In the genomic region with DNA sequence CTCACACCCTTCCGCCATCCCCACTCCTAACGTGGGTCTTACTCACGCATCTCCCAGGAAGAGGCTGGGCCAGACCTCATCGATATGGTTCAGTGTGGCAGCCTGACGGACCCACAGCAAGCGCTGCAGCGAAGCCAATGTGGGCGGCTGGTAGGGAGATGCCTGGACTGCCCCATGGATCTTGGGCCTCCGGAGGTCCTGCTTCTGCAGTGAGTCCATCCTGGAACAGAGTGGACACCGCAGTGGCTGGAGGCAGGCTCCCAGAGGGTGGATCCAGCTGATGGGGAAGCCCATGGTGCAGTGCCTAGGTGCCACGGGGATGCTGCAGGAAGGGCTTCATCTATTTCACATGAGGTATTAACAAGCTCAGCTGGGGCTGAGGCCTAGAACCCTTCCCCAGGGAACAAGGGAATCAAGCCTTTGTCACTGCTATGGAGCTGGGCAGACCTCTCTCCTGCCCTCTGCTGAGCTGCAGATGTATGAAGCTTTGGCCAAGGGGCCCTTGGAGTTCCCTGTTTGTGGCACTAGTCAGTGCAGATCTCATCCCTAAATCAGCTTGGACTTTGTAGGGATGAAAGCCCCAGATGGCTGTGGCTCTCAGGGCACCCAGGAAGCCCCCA, we compare ENCODE assay signal across 10 cellular contexts. TPM values are rescaled to one million over a fixed set of nuclear protein-coding genes. Genes with fewer than 3 reads are reported as not detected.
A peak's percentile ranks its signal among the peaks of the same experiment; 100 is the strongest.
DNase-seq lines count a peak whose midpoint lies in the region; ATAC-seq and TF ChIP-seq lines count a peak whose summit lies in the region.
"Had no signal": no experiment of that assay in that cellular context is flagged by ENCODE, and none has a peak within 500 bp of the region (broad histone marks: within the 10 kb centered on the region; RNA-seq: fewer than 3 reads in every experiment).

No MANE protein-coding gene starts in this region.

- H3K4me3 ChIP-seq in astrocyte of the cerebellum (ENCODE audit: low read depth, low read length) (no peak overlapping the region), mesenchymal stem cell (ENCODE audit: insufficient read depth in 1 of 2, low read depth in 1 of 2, low read length in 2 of 2) (no peak overlapping the region)

- H4K8ac ChIP-seq in mesenchymal stem cell (ENCODE audit: low read length): no peak overlapping the region

- in situ Hi-C loops in astrocyte of the cerebellum (cut with HindIII; ENCODE audit: low sequenced_read_pairs): no loop called here

- peak; percentile 18 for DNase-seq in EL
- DNase-seq in HT-29 (ENCODE audit: low spot score): peak; percentile 19
- no peak for DNase-seq in astrocyte of the cerebellum (ENCODE audit: low read depth)
- peak; percentile 16 for DNase-seq in mesenchymal stem cell
- DNase-seq in activated naive CD4-positive, alpha-beta T cell treated with anti-CD3 and anti-CD28 coated beads, Interleukin-2, amount 50 U/mL, for 16 hours: no peak
- DNase-seq in GDM1 (lab: John Stamatoyannopoulos, UW): no peak
- no peak for DNase-seq in activated T-cell treated with anti-CD3 and anti-CD28 coated beads, Interleukin-2, amount 50 U/mL, for 24 hours
- DNase-seq: retina had no signal

- no peak overlapping the region for H3K23ac ChIP-seq in mesenchymal stem cell (ENCODE audit: low read length in 2 of 2)

- H2BK12ac ChIP-seq in mesenchymal stem cell (ENCODE audit: low read length in 2 of 2): no peak overlapping the region

- no peak overlapping the region for H3K9ac ChIP-seq in mesenchymal stem cell (ENCODE audit: low read length)

- H3K18ac ChIP-seq in mesenchymal stem cell (ENCODE audit: low read depth in 1 of 2, low read length in 2 of 2): no peak overlapping the region

- no peak overlapping the region for H3K4me2 ChIP-seq in mesenchymal stem cell (ENCODE audit: low read length, poor library complexity, severe bottlenecking)

- no peak overlapping the region for H2AFZ ChIP-seq in mesenchymal stem cell (ENCODE audit: low read depth, low read length)

- H3K4me1 Mint-ChIP-seq in activated T-cell treated with anti-CD3 and anti-CD28 coated beads, Interleukin-2, amount 50 U/mL, for 24 hours (ENCODE audit: low read depth): peaks cover 2% of the 10 kb centered on the region

- H4K91ac ChIP-seq in mesenchymal stem cell (ENCODE audit: low read length): no peak overlapping the region

- H3K27ac Mint-ChIP-seq in activated T-cell treated with anti-CD3 and anti-CD28 coated beads, Interleukin-2, amount 50 U/mL, for 24 hours: no peak overlapping the region
- H3K27ac Mint-ChIP-seq: activated naive CD8-positive, alpha-beta T cell had no signal

- no peak for ATAC-seq in HG03571 (IDR thresholded peaks at IDR 0.05; ENCODE audit: unreplicated experiment)

- peak; percentile 56 for TF ChIP-seq CTCF in astrocyte of the cerebellum (IDR thresholded peaks at IDR 0.05; ENCODE audit: low read depth, low read length, missing control alignments)

- no peak overlapping the region for H3K27ac ChIP-seq in mesenchymal stem cell (ENCODE audit: low read length, poor library complexity, severe bottlenecking)

- no peaks in the 10 kb centered on the region for H3K36me3 Mint-ChIP-seq in activated T-cell treated with anti-CD3 and anti-CD28 coated beads, Interleukin-2, amount 50 U/mL, for 24 hours (ENCODE audit: low read depth)
- H3K36me3 Mint-ChIP-seq: activated naive CD8-positive, alpha-beta T cell had no signal

- no peak overlapping the region for H3K4ac ChIP-seq in mesenchymal stem cell (ENCODE audit: low read depth in 1 of 2, low read length in 2 of 2)

- peaks cover 8% of the 10 kb centered on the region for H3K4me1 ChIP-seq in mesenchymal stem cell (ENCODE audit: control insufficient read depth, insufficient read depth, low read depth, low read length)

- H3K14ac ChIP-seq in mesenchymal stem cell (ENCODE audit: low read length in 2 of 2): no peak overlapping the region

- no peaks in the 10 kb centered on the region for H3K9me3 Mint-ChIP-seq in activated T-cell treated with anti-CD3 and anti-CD28 coated beads, Interleukin-2, amount 50 U/mL, for 24 hours

- no peak overlapping the region for H2BK5ac ChIP-seq in mesenchymal stem cell (ENCODE audit: low read depth, low read length, poor library complexity, severe bottlenecking)

- no peaks in the 10 kb centered on the region for H3K27me3 Mint-ChIP-seq in activated T-cell treated with anti-CD3 and anti-CD28 coated beads, Interleukin-2, amount 50 U/mL, for 24 hours
- H3K27me3 Mint-ChIP-seq: activated naive CD8-positive, alpha-beta T cell had no signal

- no peak overlapping the region for H2BK15ac ChIP-seq in mesenchymal stem cell (ENCODE audit: low read depth, poor library complexity, severe bottlenecking)

- H2AK5ac ChIP-seq in mesenchymal stem cell (ENCODE audit: low read length, severe bottlenecking): no peak overlapping the region

- no peak overlapping the region for H2BK120ac ChIP-seq in mesenchymal stem cell (ENCODE audit: low read depth, low read length)

- no peaks in the 10 kb centered on the region for H3K9me3 ChIP-seq in mesenchymal stem cell (ENCODE audit: control insufficient read depth, low read length)

- 96% methylated on average over 11 of the region's 11 CpGs for WGBS in mesenchymal stem cell

- no peaks in the 10 kb centered on the region for H3K79me1 ChIP-seq in mesenchymal stem cell (replicated peaks; ENCODE audit: low read length, poor library complexity, severe bottlenecking)

- peaks cover 13 to 35% of the 10 kb centered on the region in 2 experiments for H3K27me3 ChIP-seq in mesenchymal stem cell (ENCODE audit: control insufficient read depth in 1 of 2, insufficient read depth in 1 of 2, low read length in 2 of 2)

- no peaks in the 10 kb centered on the region for H3K36me3 ChIP-seq in mesenchymal stem cell (ENCODE audit: control insufficient read depth in 1 of 2, insufficient read depth in 2 of 2, low read depth in 1 of 2, low read length in 2 of 2)

- no peak overlapping the region for H3K4me3 Mint-ChIP-seq in activated T-cell treated with anti-CD3 and anti-CD28 coated beads, Interleukin-2, amount 50 U/mL, for 24 hours
- H3K4me3 Mint-ChIP-seq: activated naive CD8-positive, alpha-beta T cell had no signal

RNA-seq across cellular contexts. Expression of gene SAMD8, which starts 13.7 kb away (rescaled TPM):
- 6.4 and 8.0 TPM in 2 replicates for total RNA-seq in HT-29 (2014; rRNA removed; shearing (Covaris generic))
- 12.8 TPM for polyA plus RNA-seq in mesenchymal stem cell (2013, experiment 1 of 2)
- polyA plus RNA-seq in mesenchymal stem cell (2013, experiment 2 of 2): 13.2 TPM

Comparison
In these comparisons a context has a peak if more than half of its experiments do, and no peak if none do; other contexts are left out.
1. DNase-seq: peak in EL (single experiment), HT-29 (single experiment) and mesenchymal stem cell (single experiment); none in astrocyte of the cerebellum (single experiment), activated naive CD4-positive, alpha-beta T cell treated with anti-CD3 and anti-CD28 coated beads, Interleukin-2, amount 50 U/mL, for 16 hours (single experiment), GDM1 (single experiment) and activated T-cell treated with anti-CD3 and anti-CD28 coated beads, Interleukin-2, amount 50 U/mL, for 24 hours (single experiment).